10 cellular contexts compared by ENCODE assay signal in the genomic region with DNA sequence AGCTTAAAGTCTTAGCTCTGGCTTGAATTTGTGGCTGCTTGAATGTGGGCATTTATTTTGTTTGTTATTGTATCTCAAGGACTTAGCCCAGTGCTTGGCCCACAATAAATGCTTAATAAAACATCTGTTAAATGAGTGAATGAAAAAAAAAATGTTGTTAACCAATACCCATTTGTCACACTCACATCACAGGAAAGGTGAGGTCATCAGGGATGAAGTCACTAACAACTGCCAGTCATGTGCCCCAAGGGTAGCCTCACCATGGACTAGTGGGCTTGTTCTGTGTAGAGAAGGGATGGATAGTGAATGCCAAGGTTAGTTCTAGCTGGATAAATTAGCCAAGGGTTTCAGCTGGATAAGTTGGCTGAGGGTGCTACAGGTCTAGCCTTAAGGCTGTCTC.
DNase-seq lines count a peak whose midpoint lies in the region; ATAC-seq and TF ChIP-seq lines count a peak whose summit lies in the region.
"Had no signal": no experiment of that assay in that cellular context is flagged by ENCODE, and none has a peak within 500 bp of the region (broad histone marks: within the 10 kb centered on the region; RNA-seq: fewer than 3 reads in every experiment).

No MANE protein-coding gene starts in this region.

- H3K27ac ChIP-seq in VCaP: peak overlapping the region; percentile 89
- H3K27ac ChIP-seq: C4-2B, HL-60 had no signal

- no peak overlapping the region for H3K4me3 ChIP-seq in epithelial cell of esophagus (ENCODE audit: low read length)

- DNase-seq in activated T-cell treated with anti-CD3 and anti-CD28 coated beads for 4 hours (peak; percentile 25), epithelial cell of esophagus (ENCODE audit: low read depth) (peak; percentile 85), GM10248 (ENCODE audit: extremely low spot score) (no peak), LoVo (ENCODE audit: low spot score) (no peak)
- DNase-seq in activated T-cell treated with anti-CD3 and anti-CD28 coated beads, Interleukin-2, amount 50 U/mL, for 1 hour: no peak
- DNase-seq in stimulated activated CD8-positive, alpha-beta memory T cell treated with anti-CD3 and anti-CD28 coated beads, Interleukin-4, amount 100 ng/mL, for 48 hours: peak; percentile 49

- TF ChIP-seq CTCF in VCaP (conservative IDR thresholded peaks at IDR 0.05) (no peak), epithelial cell of esophagus (IDR thresholded peaks at IDR 0.05; ENCODE audit: insufficient read depth, low read depth, low read length, missing control alignments) (no peak), GM10248 (IDR thresholded peaks at IDR 0.05; ENCODE audit: control extremely low read depth, extremely low read depth, low read depth, missing control alignments) (no peak)

- ATAC-seq in GM18907 (IDR thresholded peaks at IDR 0.05; ENCODE audit: unreplicated experiment): no peak

- POLR2A ChIA-PET in GM10248 (lab: Yijun Ruan, JAX): no interaction called here

- CTCF ChIA-PET in GM10248 (lab: Yijun Ruan, JAX): interaction anchor here (0.9 to 3.1 kb wide), 13 partner anchors 8 to 252 kb away, joined by 3 to 26 read pairs (median 4); a partner anchor contains a TSS

Comparison
In these comparisons a context has a peak if more than half of its experiments do, and no peak if none do; other contexts are left out.
1. DNase-seq: peak in activated T-cell treated with anti-CD3 and anti-CD28 coated beads for 4 hours (single experiment), epithelial cell of esophagus (single experiment) and stimulated activated CD8-positive, alpha-beta memory T cell treated with anti-CD3 and anti-CD28 coated beads, Interleukin-4, amount 100 ng/mL, for 48 hours (single experiment); none in activated T-cell treated with anti-CD3 and anti-CD28 coated beads, Interleukin-2, amount 50 U/mL, for 1 hour (single experiment), GM10248 (single experiment) and LoVo (single experiment).